Comparison of ENCODE assay signal across 2 cellular contexts in the genomic region with DNA sequence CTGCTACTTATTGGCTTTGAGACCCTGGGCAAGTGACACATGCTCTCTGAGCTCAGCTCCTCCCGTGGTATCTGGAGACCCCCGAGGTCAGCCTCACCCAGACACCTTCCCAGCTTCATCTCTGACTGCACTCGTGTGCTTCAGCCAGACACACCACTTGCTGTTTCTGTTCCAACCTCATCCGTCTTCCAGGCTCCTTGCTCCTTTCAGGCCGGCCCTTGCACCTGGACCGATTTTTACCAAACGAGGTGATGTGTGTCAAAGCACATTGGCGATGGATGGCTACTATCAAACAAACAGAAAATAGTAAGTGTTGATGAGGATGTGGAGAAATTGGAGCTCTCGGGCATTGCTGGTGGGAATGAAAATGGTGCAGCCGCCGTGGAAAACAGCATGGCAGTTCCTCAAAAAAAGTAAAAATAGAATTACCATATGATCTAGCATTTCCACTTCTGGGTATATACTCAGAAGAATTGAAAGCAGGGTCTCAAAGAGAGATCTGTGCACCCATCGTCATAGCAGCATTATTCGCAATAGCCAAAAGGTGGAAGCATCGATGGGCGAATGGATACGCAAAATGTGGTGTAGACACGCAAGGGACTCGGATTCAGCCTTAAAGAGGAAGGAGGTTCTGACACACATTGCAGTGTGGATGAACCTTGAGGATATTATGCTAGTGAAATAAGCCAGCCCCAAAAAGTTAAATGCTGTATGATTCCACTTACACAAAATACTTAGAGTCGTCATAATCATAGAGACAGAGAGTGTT.
TF ChIP-seq lines count a peak whose summit lies in the region.

No MANE protein-coding gene starts in this region.

TF ChIP-seq in SK-N-SH, 30 proteins besides CTCF, POLR2A, EP300 and RAD21 (continued from another document):
- TF ChIP-seq, protein P1, sequence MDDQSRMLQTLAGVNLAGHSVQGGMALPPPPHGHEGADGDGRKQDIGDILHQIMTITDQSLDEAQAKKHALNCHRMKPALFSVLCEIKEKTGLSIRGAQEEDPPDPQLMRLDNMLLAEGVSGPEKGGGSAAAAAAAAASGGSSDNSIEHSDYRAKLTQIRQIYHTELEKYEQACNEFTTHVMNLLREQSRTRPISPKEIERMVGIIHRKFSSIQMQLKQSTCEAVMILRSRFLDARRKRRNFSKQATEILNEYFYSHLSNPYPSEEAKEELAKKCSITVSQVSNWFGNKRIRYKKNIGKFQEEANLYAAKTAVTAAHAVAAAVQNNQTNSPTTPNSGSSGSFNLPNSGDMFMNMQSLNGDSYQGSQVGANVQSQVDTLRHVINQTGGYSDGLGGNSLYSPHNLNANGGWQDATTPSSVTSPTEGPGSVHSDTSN (IDR thresholded peaks at IDR 0.05) = no peak
- TF ChIP-seq MXI1 (IDR thresholded peaks at IDR 0.05; ENCODE audit: low read depth, low read length) (no peak), RXRA (IDR thresholded peaks at IDR 0.05; ENCODE audit: borderline replicate concordance, low read depth) (no peak), RCOR1 (IDR thresholded peaks at IDR 0.05; ENCODE audit: low read length) (no peak), FOXM1 (IDR thresholded peaks at IDR 0.05; ENCODE audit: low read depth) (no peak), NFIC (IDR thresholded peaks at IDR 0.05; ENCODE audit: borderline replicate concordance) (no peak), CHD2 (IDR thresholded peaks at IDR 0.05; ENCODE audit: low read length, partially characterized antibody) (no peak), TAF1 (IDR thresholded peaks at IDR 0.05; ENCODE audit: borderline replicate concordance, low read depth, low read length) (no peak), TCF12 (IDR thresholded peaks at IDR 0.05) (no peak), SMC3 (IDR thresholded peaks at IDR 0.05; ENCODE audit: low read depth, low read length) (no peak), SIN3A (IDR thresholded peaks at IDR 0.05; ENCODE audit: borderline replicate concordance, low read depth, low read length) (no peak)
- TF ChIP-seq, protein P2, sequence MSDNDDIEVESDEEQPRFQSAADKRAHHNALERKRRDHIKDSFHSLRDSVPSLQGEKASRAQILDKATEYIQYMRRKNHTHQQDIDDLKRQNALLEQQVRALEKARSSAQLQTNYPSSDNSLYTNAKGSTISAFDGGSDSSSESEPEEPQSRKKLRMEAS (IDR thresholded peaks at IDR 0.05; ENCODE audit: low read depth) = no peak
- TF ChIP-seq, protein P3, sequence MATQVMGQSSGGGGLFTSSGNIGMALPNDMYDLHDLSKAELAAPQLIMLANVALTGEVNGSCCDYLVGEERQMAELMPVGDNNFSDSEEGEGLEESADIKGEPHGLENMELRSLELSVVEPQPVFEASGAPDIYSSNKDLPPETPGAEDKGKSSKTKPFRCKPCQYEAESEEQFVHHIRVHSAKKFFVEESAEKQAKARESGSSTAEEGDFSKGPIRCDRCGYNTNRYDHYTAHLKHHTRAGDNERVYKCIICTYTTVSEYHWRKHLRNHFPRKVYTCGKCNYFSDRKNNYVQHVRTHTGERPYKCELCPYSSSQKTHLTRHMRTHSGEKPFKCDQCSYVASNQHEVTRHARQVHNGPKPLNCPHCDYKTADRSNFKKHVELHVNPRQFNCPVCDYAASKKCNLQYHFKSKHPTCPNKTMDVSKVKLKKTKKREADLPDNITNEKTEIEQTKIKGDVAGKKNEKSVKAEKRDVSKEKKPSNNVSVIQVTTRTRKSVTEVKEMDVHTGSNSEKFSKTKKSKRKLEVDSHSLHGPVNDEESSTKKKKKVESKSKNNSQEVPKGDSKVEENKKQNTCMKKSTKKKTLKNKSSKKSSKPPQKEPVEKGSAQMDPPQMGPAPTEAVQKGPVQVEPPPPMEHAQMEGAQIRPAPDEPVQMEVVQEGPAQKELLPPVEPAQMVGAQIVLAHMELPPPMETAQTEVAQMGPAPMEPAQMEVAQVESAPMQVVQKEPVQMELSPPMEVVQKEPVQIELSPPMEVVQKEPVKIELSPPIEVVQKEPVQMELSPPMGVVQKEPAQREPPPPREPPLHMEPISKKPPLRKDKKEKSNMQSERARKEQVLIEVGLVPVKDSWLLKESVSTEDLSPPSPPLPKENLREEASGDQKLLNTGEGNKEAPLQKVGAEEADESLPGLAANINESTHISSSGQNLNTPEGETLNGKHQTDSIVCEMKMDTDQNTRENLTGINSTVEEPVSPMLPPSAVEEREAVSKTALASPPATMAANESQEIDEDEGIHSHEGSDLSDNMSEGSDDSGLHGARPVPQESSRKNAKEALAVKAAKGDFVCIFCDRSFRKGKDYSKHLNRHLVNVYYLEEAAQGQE (IDR thresholded peaks at IDR 0.05; ENCODE audit: low read depth, low read length) = no peak

TF ChIP-seq in SK-N-SH treated with all-trans-retinoic acid at 6 μM for 48 hours, 23 proteins besides CTCF, POLR2A, EP300 and RAD21 (continued from another document):
- TF ChIP-seq, protein P4, sequence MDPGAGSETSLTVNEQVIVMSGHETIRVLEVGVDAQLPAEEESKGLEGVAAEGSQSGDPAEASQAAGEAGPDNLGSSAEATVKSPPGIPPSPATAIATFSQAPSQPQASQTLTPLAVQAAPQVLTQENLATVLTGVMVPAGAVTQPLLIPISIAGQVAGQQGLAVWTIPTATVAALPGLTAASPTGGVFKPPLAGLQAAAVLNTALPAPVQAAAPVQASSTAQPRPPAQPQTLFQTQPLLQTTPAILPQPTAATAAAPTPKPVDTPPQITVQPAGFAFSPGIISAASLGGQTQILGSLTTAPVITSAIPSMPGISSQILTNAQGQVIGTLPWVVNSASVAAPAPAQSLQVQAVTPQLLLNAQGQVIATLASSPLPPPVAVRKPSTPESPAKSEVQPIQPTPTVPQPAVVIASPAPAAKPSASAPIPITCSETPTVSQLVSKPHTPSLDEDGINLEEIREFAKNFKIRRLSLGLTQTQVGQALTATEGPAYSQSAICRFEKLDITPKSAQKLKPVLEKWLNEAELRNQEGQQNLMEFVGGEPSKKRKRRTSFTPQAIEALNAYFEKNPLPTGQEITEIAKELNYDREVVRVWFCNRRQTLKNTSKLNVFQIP (CRISPR knock-in tag; IDR thresholded peaks at IDR 0.05; ENCODE audit: borderline replicate concordance, low read depth) = no peak
- TF ChIP-seq PPARA (CRISPR knock-in tag; IDR thresholded peaks at IDR 0.05; ENCODE audit: borderline replicate concordance) (no peak), ZC3H10 (CRISPR knock-in tag; IDR thresholded peaks at IDR 0.05) (no peak)
